20 cellular contexts compared by ENCODE assay signal in the genomic region with DNA sequence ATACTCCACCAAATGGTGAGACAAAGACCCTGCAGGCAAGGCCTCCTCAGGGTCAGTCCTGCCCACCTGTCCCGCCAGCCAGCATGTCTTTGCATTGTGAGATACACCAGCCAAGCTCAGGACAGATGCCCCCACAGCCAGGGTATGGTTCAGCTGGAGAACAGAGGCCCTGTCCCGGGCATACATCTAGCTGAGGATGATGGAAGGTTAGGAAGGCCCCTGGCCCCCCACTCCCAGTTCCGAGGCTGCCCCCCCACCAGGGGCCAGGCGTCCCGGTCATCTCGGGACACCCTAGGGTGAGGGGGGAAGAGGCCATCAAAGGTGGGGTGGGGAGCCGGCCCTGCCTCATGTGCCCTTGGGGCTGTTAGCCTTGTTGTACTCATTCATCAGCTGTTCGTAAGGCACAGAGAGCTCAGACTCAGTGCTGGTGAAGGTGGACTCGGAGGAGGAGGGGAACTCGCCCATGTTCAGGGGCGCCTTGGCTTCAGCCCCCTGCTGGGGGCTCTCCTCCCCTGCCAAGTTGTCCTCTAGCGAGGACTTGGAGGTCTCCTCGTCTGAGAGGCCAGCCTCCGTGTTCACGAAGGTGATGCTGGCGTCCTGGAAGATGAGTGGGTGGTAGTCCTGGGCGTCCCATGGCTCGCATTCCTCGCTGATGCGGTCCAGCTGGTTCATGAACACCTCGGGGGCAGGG. TPM values are rescaled to one million over a fixed set of nuclear protein-coding genes. Genes with fewer than 3 reads are reported as not detected.
DNase-seq lines count a peak whose midpoint lies in the region; ATAC-seq, FAIRE-seq and TF ChIP-seq lines count a peak whose summit lies in the region.
"Had no signal": no experiment of that assay in that cellular context is flagged by ENCODE, and none has a peak within 500 bp of the region (broad histone marks: within the 10 kb centered on the region; RNA-seq: fewer than 3 reads in every experiment).

No MANE protein-coding gene starts in this region.

- CTCF ChIA-PET in HepG2 (lab: Yijun Ruan, JAX; ENCODE audit: low intra/inter-chr PET ratio, low total read pairs) = interaction anchor here (0.7 to 1.0 kb wide), 2 partner anchors 108 to 113 kb away, joined by 3 read pairs; no protein-coding TSS in a partner anchor

- POLR2A ChIA-PET in HepG2 (lab: Yijun Ruan, JAX) = no interaction called here

- DNase-seq in natural killer cell treated with Interleukin-12 subunit alpha and Interleukin-12 subunit beta and Interleukin-15 and Interleukin-18, amount 100 ng/mL, for 72 hours (ENCODE audit: low spot score) = peak; percentile 53
- DNase-seq in natural killer cell = no peak
- DNase-seq in endodermal cell = no peak
- DNase-seq in HepG2 (ENCODE audit: low spot score) = no peak
- DNase-seq in tibial nerve (ENCODE audit: low spot score in 2 of 2) = no peak
- no peak for DNase-seq in nephron progenitor cell
- DNase-seq in stimulated activated CD4-positive, alpha-beta T cell treated with anti-CD3 and anti-CD28 coated beads, Interleukin-2, amount 100 ng/mL, for 24 hours = no peak
- DNase-seq: CD8-positive, alpha-beta T cell; COR-L47; DMS153; DMS79 treated with DMSO at 0.1 percent for 48 hours had no signal

- no peak overlapping the region for H3K4me3 Mint-ChIP-seq in natural killer cell treated with Interleukin-12 subunit alpha and Interleukin-12 subunit beta and Interleukin-15 and Interleukin-18, amount 100 ng/mL, for 72 hours
- H3K4me3 Mint-ChIP-seq in natural killer cell (no peak overlapping the region), endodermal cell (no peak overlapping the region), nephron progenitor cell (no peak overlapping the region)
- H3K4me3 Mint-ChIP-seq: CD14-positive monocyte; CD8-positive, alpha-beta T cell had no signal

- H3K36me3 ChIP-seq in endodermal cell (ENCODE audit: control insufficient read depth, insufficient read depth, low read length) (peaks cover 63% of the 10 kb centered on the region), HepG2 (replicated peaks in 1 of 2; ENCODE audit: control insufficient read depth in 1 of 2, insufficient read depth in 2 of 2, low read length in 2 of 2) (no peaks in the 10 kb centered on the region), tibial nerve (peaks cover 0 to 27% (median 0%) of the 10 kb centered on the region in 3 donors)

- intact Hi-C loops in natural killer cell (cut with micrococcal nuclease) = no loop called here
- intact Hi-C loops in HepG2 (cut with micrococcal nuclease; ENCODE audit: unreplicated experiment) = loop anchor here (1.0 kb wide), 1 partner anchor 113 kb away; no protein-coding TSS in a partner anchor

- H3K4me1 Mint-ChIP-seq in natural killer cell treated with Interleukin-12 subunit alpha and Interleukin-12 subunit beta and Interleukin-15 and Interleukin-18, amount 100 ng/mL, for 72 hours (ENCODE audit: low read depth in 2 of 2) = peaks cover 0 to 2% of the 10 kb centered on the region in 2 donors
- H3K4me1 Mint-ChIP-seq in natural killer cell = peaks cover 0 to 6% of the 10 kb centered on the region in 2 donors
- peaks cover 39% of the 10 kb centered on the region for H3K4me1 Mint-ChIP-seq in endodermal cell
- H3K4me1 Mint-ChIP-seq in nephron progenitor cell = peaks cover 86% of the 10 kb centered on the region

- 90 to 95% methylated on average over 9 to 21 of the region's 21 CpGs for WGBS in endodermal cell (ENCODE audit: insufficient coverage in 1 of 2, insufficient read length in 1 of 2), 2 experiments
- WGBS in HepG2 (ENCODE audit: low lambda C conversion rate) = 48% methylated on average over 9 of the region's 21 CpGs
- WGBS in tibial nerve, 2 donors = 70 to 79% methylated on average over 9 to 17 of the region's 21 CpGs

- no peak overlapping the region for H3K4me3 ChIP-seq in endodermal cell (ENCODE audit: low read length)
- H3K4me3 ChIP-seq in HepG2 (replicated peaks in 1 of 3; ENCODE audit: insufficient read depth in 1 of 3, low read depth in 2 of 3, low read length in 3 of 3) = no peak overlapping the region
- H3K4me3 ChIP-seq in tibial nerve = no peak overlapping the region
- H3K4me3 ChIP-seq: GM23248 had no signal

- no peak for FAIRE-seq in HepG2 (lab: Jason Lieb, UNC)
- FAIRE-seq: D721Med, G401.6 had no signal

- H3K9me3 Mint-ChIP-seq in natural killer cell treated with Interleukin-12 subunit alpha and Interleukin-12 subunit beta and Interleukin-15 and Interleukin-18, amount 100 ng/mL, for 72 hours = no peaks in the 10 kb centered on the region
- H3K9me3 Mint-ChIP-seq in natural killer cell = no peaks in the 10 kb centered on the region
- H3K9me3 Mint-ChIP-seq in endodermal cell = no peaks in the 10 kb centered on the region
- H3K9me3 Mint-ChIP-seq in nephron progenitor cell = no peaks in the 10 kb centered on the region
- H3K9me3 Mint-ChIP-seq: CD14-positive monocyte; CD8-positive, alpha-beta T cell had no signal

- no peak overlapping the region for H3K4me2 ChIP-seq in HepG2 (ENCODE audit: low read depth, low read length)

- H3K9me3 ChIP-seq in endodermal cell (ENCODE audit: control insufficient read depth, low read length) = peaks cover 6% of the 10 kb centered on the region
- no peaks in the 10 kb centered on the region for H3K9me3 ChIP-seq in HepG2 (ENCODE audit: low read length)
- H3K9me3 ChIP-seq in tibial nerve = no peaks in the 10 kb centered on the region

- TF ChIP-seq POLR2A in HepG2 (IDR thresholded peaks at IDR 0.05; ENCODE audit: insufficient read depth in 1 of 2, low read depth in 2 of 2, low read length in 2 of 2) (no peak), tibial nerve (IDR thresholded peaks at IDR 0.05) (no peak)

- TF ChIP-seq EP300 in HepG2 (IDR thresholded peaks at IDR 0.05; ENCODE audit: low read depth in 2 of 2, low read length in 2 of 2) (no peak), HepG2 (CRISPR knock-in tag; IDR thresholded peaks at IDR 0.05; ENCODE audit: borderline replicate concordance) (no peak), tibial nerve (IDR thresholded peaks at IDR 0.05) (no peak)

- H3K4me1 ChIP-seq in endodermal cell (ENCODE audit: control insufficient read depth, insufficient read depth, low read length) (peaks cover 16% of the 10 kb centered on the region), HepG2 (ENCODE audit: insufficient read depth, low read length) (no peaks in the 10 kb centered on the region), tibial nerve (peaks cover 0 to 81% (median 32%) of the 10 kb centered on the region in 4 donors)

- H3K9ac ChIP-seq in endodermal cell (ENCODE audit: extremely low read depth, low read length, poor library complexity, severe bottlenecking) = no peak overlapping the region
- H3K9ac ChIP-seq in HepG2 (ENCODE audit: insufficient read depth, low read depth, low read length) = no peak overlapping the region
- H3K9ac ChIP-seq: GM23248 had no signal

- H3K27me3 Mint-ChIP-seq in natural killer cell treated with Interleukin-12 subunit alpha and Interleukin-12 subunit beta and Interleukin-15 and Interleukin-18, amount 100 ng/mL, for 72 hours = no peaks in the 10 kb centered on the region
- H3K27me3 Mint-ChIP-seq in natural killer cell (ENCODE audit: low read depth in 2 of 2) = no peaks in the 10 kb centered on the region
- no peaks in the 10 kb centered on the region for H3K27me3 Mint-ChIP-seq in endodermal cell (ENCODE audit: insufficient read depth)
- H3K27me3 Mint-ChIP-seq in nephron progenitor cell (ENCODE audit: low read depth, poor library complexity) = peaks cover 4% of the 10 kb centered on the region

- no peak for TF ChIP-seq CTCF in natural killer cell (IDR thresholded peaks at IDR 0.05)
- no peak for TF ChIP-seq CTCF in endodermal cell (conservative IDR thresholded peaks at IDR 0.05)
- TF ChIP-seq CTCF in HepG2 (CRISPR knock-in tag; IDR thresholded peaks at IDR 0.05) = no peak
- no peak for TF ChIP-seq CTCF in tibial nerve (IDR thresholded peaks at IDR 0.05)
- no peak for TF ChIP-seq CTCF in nephron progenitor cell (IDR thresholded peaks at IDR 0.05)

- no peak for ATAC-seq in natural killer cell treated with Interleukin-12 subunit alpha and Interleukin-12 subunit beta and Interleukin-15 and Interleukin-18, amount 100 ng/mL, for 72 hours
- ATAC-seq in natural killer cell (no peak), HepG2 (peak; percentile 12), HG02623 (IDR thresholded peaks at IDR 0.05; ENCODE audit: unreplicated experiment) (no peak)
- ATAC-seq: CD8-positive, alpha-beta T cell had no signal

- H2AFZ ChIP-seq in HepG2 (ENCODE audit: low read length) = no peak overlapping the region
- H2AFZ ChIP-seq: GM23248 had no signal

- no peak overlapping the region for H3K27ac Mint-ChIP-seq in natural killer cell treated with Interleukin-12 subunit alpha and Interleukin-12 subunit beta and Interleukin-15 and Interleukin-18, amount 100 ng/mL, for 72 hours
- H3K27ac Mint-ChIP-seq in natural killer cell (no peak overlapping the region), endodermal cell (peak overlapping the region; percentile 58), nephron progenitor cell (no peak overlapping the region)
- H3K27ac Mint-ChIP-seq: CD8-positive, alpha-beta T cell had no signal

- H3K27ac ChIP-seq in endodermal cell (ENCODE audit: low read depth, low read length) (no peak overlapping the region), HepG2 (ENCODE audit: extremely low read length, insufficient read depth, low read length) (no peak overlapping the region), tibial nerve (peak overlapping the region; percentile 24 to 82 (median 64))
- H3K27ac ChIP-seq: 22Rv1, GM23248 had no signal

- BruUV-seq in HepG2 (replicated peaks; lab: Mats Ljungman, UMichigan) = no TSS peak

- no peaks in the 10 kb centered on the region for H3K79me2 ChIP-seq in HepG2 (ENCODE audit: insufficient read depth, low read length)

- no peaks in the 10 kb centered on the region for H4K20me1 ChIP-seq in HepG2 (ENCODE audit: insufficient read depth, low read length)

- no peaks in the 10 kb centered on the region for H3K36me3 Mint-ChIP-seq in natural killer cell treated with Interleukin-12 subunit alpha and Interleukin-12 subunit beta and Interleukin-15 and Interleukin-18, amount 100 ng/mL, for 72 hours
- H3K36me3 Mint-ChIP-seq in natural killer cell = no peaks in the 10 kb centered on the region
- peaks cover 76% of the 10 kb centered on the region for H3K36me3 Mint-ChIP-seq in endodermal cell (ENCODE audit: low read depth)
- H3K36me3 Mint-ChIP-seq in nephron progenitor cell (ENCODE audit: low read depth) = peaks cover 76% of the 10 kb centered on the region

- no peak for TF ChIP-seq RAD21 in HepG2 (CRISPR knock-in tag; IDR thresholded peaks at IDR 0.05)

- no peaks in the 10 kb centered on the region for H3K27me3 ChIP-seq in endodermal cell (ENCODE audit: control insufficient read depth, insufficient read depth, low read length, poor library complexity, severe bottlenecking)
- H3K27me3 ChIP-seq in HepG2 (ENCODE audit: control insufficient read depth in 1 of 2, insufficient read depth in 2 of 2, low read length in 2 of 2) = no peaks in the 10 kb centered on the region; a peak in 1 of 5 replicates
- H3K27me3 ChIP-seq in tibial nerve = no peaks in the 10 kb centered on the region

- in situ Hi-C loops in HepG2 (cut with HindIII; ENCODE audit: extremely low pct_ligation_motif_present, low pct_unique_long_range_greater_than_20kb) = no loop called here

RNA-seq across cellular contexts. Expression of a gene that starts 38.6 kb away (rescaled TPM):
- 10 to 100 TPM in 1 of 2 donors, 1 to 10 TPM in 1; 2.1 to 10.9 TPM for total RNA-seq in natural killer cell treated with Interleukin-12 subunit alpha and Interleukin-12 subunit beta and Interleukin-15 and Interleukin-18, amount 100 ng/mL, for 72 hours
- total RNA-seq in natural killer cell (under 1 TPM in 2 of 3 donors, not detected in 1; 0.16 to 0.50 TPM), endodermal cell (10 to 100 TPM; 29.8 to 32.2 TPM), HepG2 (2016; rRNA removed; fragmentation: Illumina TruSeq; extraction: Trizol) (0.04 TPM in 1 of 2 replicates, not detected in the other), tibial nerve (10 to 100 TPM; 16.7 to 20.0 (median 18.4) TPM)
- 11.1 TPM for polyA plus RNA-seq in endodermal cell (2013, experiment 1 of 2)
- polyA plus RNA-seq in endodermal cell (2013, experiment 2 of 2) = 11.0 TPM
- not detected in 2 replicates for total RNA-seq in HepG2 (2016; cell fraction: cytosol; rRNA removed; fragmentation: Illumina TruSeq; extraction: Trizol; ENCODE audit: low read depth)
- total RNA-seq in HepG2 (2016; cell fraction: insoluble cytoplasmic fraction; rRNA removed; fragmentation: Illumina TruSeq; extraction: Trizol) = 0.04 TPM in 1 of 2 replicates, not detected in the other
- not detected in 2 replicates for total RNA-seq in HepG2 (2016; cell fraction: membrane; rRNA removed; fragmentation: Illumina TruSeq; extraction: Trizol)
- not detected in 2 replicates for total RNA-seq in HepG2 (2016; cell fraction: nucleus; rRNA removed; fragmentation: Illumina TruSeq; extraction: Trizol)
- polyA plus RNA-seq in HepG2 (2011; rRNA removed) = 0.03 TPM in 1 of 2 replicates, not detected in the other
- polyA plus RNA-seq in HepG2 (2011; cell fraction: cytosol; rRNA removed) = 0.01 TPM in 1 of 2 replicates, not detected in the other
- polyA plus RNA-seq in HepG2 (2011; cell fraction: nucleus; rRNA removed) = not detected in 2 replicates
- polyA plus RNA-seq in HepG2 (2012) = not detected in 2 replicates
- polyA plus RNA-seq in HepG2 (2016; cell fraction: cytosol; fragmentation: Illumina TruSeq; extraction: Trizol; ENCODE audit: low read depth) = not detected in 2 replicates
- polyA plus RNA-seq in HepG2 (2016; cell fraction: insoluble cytoplasmic fraction; fragmentation: Illumina TruSeq; extraction: Trizol; ENCODE audit: low read depth) = not detected in 2 replicates
- not detected in 2 replicates for polyA plus RNA-seq in HepG2 (2016; cell fraction: membrane; fragmentation: Illumina TruSeq; extraction: Trizol; ENCODE audit: low read depth)
- not detected in 2 replicates for polyA plus RNA-seq in HepG2 (2016; cell fraction: nucleus; fragmentation: Illumina TruSeq; extraction: Trizol; ENCODE audit: insufficient read depth, low read depth)
- 9.6 TPM in 1 of 2 replicates, not detected in the other for polyA minus RNA-seq in HepG2 (2011; rRNA and poly(A)+ RNA removed; ENCODE audit: low replicate concordance)
- not detected in 2 replicates for polyA minus RNA-seq in HepG2 (2011; cell fraction: cytosol; rRNA and poly(A)+ RNA removed)
- polyA minus RNA-seq in HepG2 (2011; cell fraction: nucleus; rRNA and poly(A)+ RNA removed) = not detected in 2 replicates
- total RNA-seq: A673, GM23248, HT1080 had no signal
- polyA plus RNA-seq: BJ, CD14-positive monocyte, GM23248 had no signal

Comparison
In these comparisons a context has a peak if more than half of its experiments do, and no peak if none do; other contexts are left out.
1. H3K27ac ChIP-seq: peak in tibial nerve (4 of 4); none in endodermal cell (single experiment) and HepG2 (single experiment).